ENCODE assay signal across 19 cellular contexts in genomic region chr1:220655961-220656720, GRCh38. TPM values are rescaled to one million over a fixed set of nuclear protein-coding genes. Genes with fewer than 3 reads are reported as not detected.
DNase-seq lines count a peak whose midpoint lies in the region; ATAC-seq and TF ChIP-seq lines count a peak whose summit lies in the region.
"Had no signal": no experiment of that assay in that cellular context is flagged by ENCODE, and none has a peak within 500 bp of the region (broad histone marks: within the 10 kb centered on the region; RNA-seq: fewer than 3 reads in every experiment).

No MANE protein-coding gene starts in this region.

- H3K36me3 Mint-ChIP-seq in activated naive CD8-positive, alpha-beta T cell treated with anti-CD3 and anti-CD28 coated beads for 36 hours: no peaks in the 10 kb centered on the region
- no peaks in the 10 kb centered on the region for H3K36me3 Mint-ChIP-seq in CD8-positive, alpha-beta memory T cell
- H3K36me3 Mint-ChIP-seq: mesothelial cell of epicardium had no signal

- CTCF ChIA-PET in CD8-positive, alpha-beta memory T cell (lab: Charles Lee): no interaction called here

- H3K4me1 ChIP-seq in CD8-positive, alpha-beta memory T cell (ENCODE audit: insufficient read depth, low read length): no peaks in the 10 kb centered on the region
- H3K4me1 ChIP-seq: gastroesophageal sphincter, SJSA1 had no signal

- H3K27me3 Mint-ChIP-seq in activated naive CD8-positive, alpha-beta T cell treated with anti-CD3 and anti-CD28 coated beads for 36 hours: peaks cover 6% of the 10 kb centered on the region
- peaks cover 7 to 10% of the 10 kb centered on the region in 2 donors for H3K27me3 Mint-ChIP-seq in CD8-positive, alpha-beta memory T cell

- no peak overlapping the region for H3K27ac ChIP-seq in CD8-positive, alpha-beta memory T cell (ENCODE audit: low read depth, low read length)
- H3K27ac ChIP-seq: gastroesophageal sphincter, GM23248, SJSA1 had no signal

- no peak overlapping the region for H3K27ac Mint-ChIP-seq in activated naive CD8-positive, alpha-beta T cell treated with anti-CD3 and anti-CD28 coated beads for 36 hours
- no peak overlapping the region for H3K27ac Mint-ChIP-seq in CD8-positive, alpha-beta memory T cell
- H3K27ac Mint-ChIP-seq: mesothelial cell of epicardium; stimulated activated naive CD8-positive, alpha-beta T cell treated with anti-CD3 and anti-CD28 coated beads, Interleukin-15, Interleukin-2, amounts not matched to agents 100 ng/mL and 50 ng/mL, for 24 hours had no signal

- POLR2A ChIA-PET in CD8-positive, alpha-beta memory T cell (lab: Charles Lee): no interaction called here

- no peaks in the 10 kb centered on the region for H3K27me3 ChIP-seq in CD8-positive, alpha-beta memory T cell (ENCODE audit: insufficient read depth, low read length, poor library complexity, severe bottlenecking)
- H3K27me3 ChIP-seq: gastroesophageal sphincter, SJSA1 had no signal

- ATAC-seq in GM18868 (IDR thresholded peaks at IDR 0.05; ENCODE audit: unreplicated experiment): peak; percentile 30
- ATAC-seq in GM21528 (IDR thresholded peaks at IDR 0.05; ENCODE audit: low FRiP score, unreplicated experiment): peak; percentile 27
- peak; percentile 30 for ATAC-seq in HG03095 (IDR thresholded peaks at IDR 0.05; ENCODE audit: unreplicated experiment)
- ATAC-seq: gastroesophageal sphincter had no signal

- no peaks in the 10 kb centered on the region for H3K4me1 Mint-ChIP-seq in activated naive CD8-positive, alpha-beta T cell treated with anti-CD3 and anti-CD28 coated beads for 36 hours
- H3K4me1 Mint-ChIP-seq in CD8-positive, alpha-beta memory T cell: no peaks in the 10 kb centered on the region
- H3K4me1 Mint-ChIP-seq: mesothelial cell of epicardium had no signal

- no peaks in the 10 kb centered on the region for H3K36me3 ChIP-seq in CD8-positive, alpha-beta memory T cell (ENCODE audit: insufficient read depth, low read length)
- H3K36me3 ChIP-seq: SJSA1 had no signal

- no peaks in the 10 kb centered on the region for H3K9me3 ChIP-seq in CD8-positive, alpha-beta memory T cell (ENCODE audit: low read length)
- H3K9me3 ChIP-seq: gastroesophageal sphincter, SJSA1 had no signal

- TF ChIP-seq CTCF in GM20000 (IDR thresholded peaks at IDR 0.05; ENCODE audit: extremely low read depth, missing control alignments): no peak

- H3K4me3 Mint-ChIP-seq in activated naive CD8-positive, alpha-beta T cell treated with anti-CD3 and anti-CD28 coated beads for 36 hours: no peak overlapping the region
- H3K4me3 Mint-ChIP-seq in CD8-positive, alpha-beta memory T cell: no peak overlapping the region
- H3K4me3 Mint-ChIP-seq: mesothelial cell of epicardium; stimulated activated naive CD8-positive, alpha-beta T cell treated with anti-CD3 and anti-CD28 coated beads, Interleukin-15, Interleukin-2, amounts not matched to agents 100 ng/mL and 50 ng/mL, for 24 hours had no signal

- no peak overlapping the region for H3K4me3 ChIP-seq in CD8-positive, alpha-beta memory T cell (ENCODE audit: low read length)
- H3K4me3 ChIP-seq: gastroesophageal sphincter, GM23248, K562, SJSA1 had no signal

- no peaks in the 10 kb centered on the region for H3K9me3 Mint-ChIP-seq in activated naive CD8-positive, alpha-beta T cell treated with anti-CD3 and anti-CD28 coated beads for 36 hours
- no peaks in the 10 kb centered on the region for H3K9me3 Mint-ChIP-seq in CD8-positive, alpha-beta memory T cell
- H3K9me3 Mint-ChIP-seq: mesothelial cell of epicardium; stimulated activated naive CD8-positive, alpha-beta T cell treated with anti-CD3 and anti-CD28 coated beads, Interleukin-15, Interleukin-2, amounts not matched to agents 100 ng/mL and 50 ng/mL, for 24 hours had no signal

- peak; percentile 31 for DNase-seq in cerebellum (ENCODE audit: low spot score)
- DNase-seq in activated naive CD8-positive, alpha-beta T cell treated with anti-CD3 and anti-CD28 coated beads for 36 hours: no peak
- no peak for DNase-seq in CD8-positive, alpha-beta memory T cell
- DNase-seq in GM20000 (ENCODE audit: low spot score): no peak
- no peak for DNase-seq in H4 (ENCODE audit: low spot score)
- DNase-seq: activated naive CD4-positive, alpha-beta T cell; DMS79; GM23248; islet precursor cell; NCI-H1436; nucleus accumbens had no signal

RNA-seq across cellular contexts. Expression of gene C1orf115, which starts 34.0 kb away (rescaled TPM):
- total RNA-seq in cerebellum: 11.1 TPM
- under 1 TPM; 0.33 to 0.38 TPM for total RNA-seq in activated naive CD8-positive, alpha-beta T cell treated with anti-CD3 and anti-CD28 coated beads for 36 hours
- total RNA-seq in CD8-positive, alpha-beta memory T cell: under 1 TPM; 0.16 to 0.18 TPM
- polyA plus RNA-seq in CD8-positive, alpha-beta memory T cell: 1.4 TPM
- not detected in 2 replicates for total RNA-seq in H4 (2014; rRNA removed; shearing (Covaris generic))
- total RNA-seq: K562 had no signal
- polyA plus RNA-seq: K562 had no signal
